Comparison of ENCODE assay signal across 10 cellular contexts in genomic region chr11:11845066-11845465, GRCh38. TPM values are rescaled to one million over a fixed set of nuclear protein-coding genes. Genes with fewer than 3 reads are reported as not detected.
DNase-seq lines count a peak whose midpoint lies in the region; ATAC-seq, FAIRE-seq and TF ChIP-seq lines count a peak whose summit lies in the region.
"Had no signal": no experiment of that assay in that cellular context is flagged by ENCODE, and none has a peak within 500 bp of the region (broad histone marks: within the 10 kb centered on the region; RNA-seq: fewer than 3 reads in every experiment).

No MANE protein-coding gene starts in this region.

- H3K27me3 ChIP-seq in bronchial epithelial cell (ENCODE audit: control insufficient read depth, insufficient read depth, low read length) = no peaks in the 10 kb centered on the region

- no peaks in the 10 kb centered on the region for H3K36me3 ChIP-seq in bronchial epithelial cell (ENCODE audit: control insufficient read depth, insufficient read depth, low read length)

- no peak for TF ChIP-seq CTCF in bronchial epithelial cell (IDR thresholded peaks at IDR 0.05; ENCODE audit: insufficient read depth, low read length, severe bottlenecking)

- ATAC-seq in HG02852 (IDR thresholded peaks at IDR 0.05; ENCODE audit: unreplicated experiment) (no peak), GM19351 (IDR thresholded peaks at IDR 0.05; ENCODE audit: unreplicated experiment) (no peak)
- ATAC-seq: effector memory CD8-positive, alpha-beta T cell had no signal

- DNase-seq in ELF-1 (ENCODE audit: low read depth, low spot score) (peak; percentile 18), NCI-H1105 treated with DMSO at 0.1 percent for 48 hours (lab: John Stamatoyannopoulos, UW) (peak; percentile 25), bronchial epithelial cell (ENCODE audit: low read depth) (peak; percentile 95), renal cortical epithelial cell (ENCODE audit: low read depth) (peak; percentile 37), head of caudate nucleus (no peak), NCI-H146 (lab: John Stamatoyannopoulos, UW) (no peak)
- DNase-seq: effector memory CD8-positive, alpha-beta T cell; NCI-H2081 had no signal

- intact Hi-C loops in head of caudate nucleus (cut with DNase I) = loop anchor here (10.0 kb wide), 1 partner anchor 120 kb away; no protein-coding TSS in a partner anchor

- FAIRE-seq in bronchial epithelial cell (lab: Jason Lieb, UNC) = no peak

- no peak overlapping the region for H3K4me3 ChIP-seq in bronchial epithelial cell (ENCODE audit: low read depth, low read length)

RNA-seq across cellular contexts. Expression of gene USP47, which starts 3.3 kb away (rescaled TPM):
- total RNA-seq in bronchial epithelial cell = 54.0 and 73.2 TPM in 2 replicates
- total RNA-seq in renal cortical epithelial cell = 71.7 and 107 TPM in 2 replicates

Comparison
In these comparisons a context has a peak if more than half of its experiments do, and no peak if none do; other contexts are left out.
1. DNase-seq: peak in ELF-1 (single experiment), NCI-H1105 treated with DMSO at 0.1 percent for 48 hours (single experiment), bronchial epithelial cell (single experiment) and renal cortical epithelial cell (single experiment); none in head of caudate nucleus (0 of 42) and NCI-H146 (single experiment).